In genomic region chr3:150635076-150635475, GRCh38 we compare ENCODE assay signal across 11 cellular contexts. TPM values are rescaled to one million over a fixed set of nuclear protein-coding genes. Genes with fewer than 3 reads are reported as not detected.
DNase-seq lines count a peak whose midpoint lies in the region; ATAC-seq lines count a peak whose summit lies in the region.
"Had no signal": no experiment of that assay in that cellular context is flagged by ENCODE, and none has a peak within 500 bp of the region (broad histone marks: within the 10 kb centered on the region; RNA-seq: fewer than 3 reads in every experiment).

No MANE protein-coding gene starts in this region.

- H3K36me3 Mint-ChIP-seq in stimulated activated naive CD8-positive, alpha-beta T cell treated with anti-CD3 and anti-CD28 coated beads, Interleukin-15, Interleukin-2, amounts not matched to agents 100 ng/mL and 50 ng/mL, for 24 hours (ENCODE audit: low read depth): peaks cover 14% of the 10 kb centered on the region
- H3K36me3 Mint-ChIP-seq in activated T-helper 17 cell treated with anti-CD3 and anti-CD28 coated beads, Interleukin-2, amount 50 U/mL, for 72 hours (ENCODE audit: low read depth): peaks cover 17% of the 10 kb centered on the region

- no peak overlapping the region for H3K4me3 Mint-ChIP-seq in stimulated activated naive CD8-positive, alpha-beta T cell treated with anti-CD3 and anti-CD28 coated beads, Interleukin-15, Interleukin-2, amounts not matched to agents 100 ng/mL and 50 ng/mL, for 24 hours
- H3K4me3 Mint-ChIP-seq in activated T-helper 17 cell treated with anti-CD3 and anti-CD28 coated beads, Interleukin-2, amount 50 U/mL, for 72 hours: peak overlapping the region; percentile 64

- H3K27me3 Mint-ChIP-seq in stimulated activated naive CD8-positive, alpha-beta T cell treated with anti-CD3 and anti-CD28 coated beads, Interleukin-15, Interleukin-2, amounts not matched to agents 100 ng/mL and 50 ng/mL, for 24 hours: no peaks in the 10 kb centered on the region
- no peaks in the 10 kb centered on the region for H3K27me3 Mint-ChIP-seq in activated T-helper 17 cell treated with anti-CD3 and anti-CD28 coated beads, Interleukin-2, amount 50 U/mL, for 72 hours

- DNase-seq in stimulated activated naive CD8-positive, alpha-beta T cell treated with anti-CD3 and anti-CD28 coated beads, Interleukin-15, Interleukin-2, amounts not matched to agents 100 U/mL and 50 U/mL, for 24 hours: no peak
- DNase-seq in inferior parietal cortex (ENCODE audit: extremely low spot score) (peak; percentile 10), NCI-H1048 (lab: John Stamatoyannopoulos, UW) (no peak), HT-29 (ENCODE audit: low spot score) (no peak)
- DNase-seq: activated gamma-delta T cell treated with Interleukin-2 at 50 U/mL for 16 hours, mammary epithelial cell had no signal

- peaks cover 29% of the 10 kb centered on the region for H3K4me1 Mint-ChIP-seq in stimulated activated naive CD8-positive, alpha-beta T cell treated with anti-CD3 and anti-CD28 coated beads, Interleukin-15, Interleukin-2, amounts not matched to agents 100 ng/mL and 50 ng/mL, for 24 hours (ENCODE audit: low read depth)
- H3K4me1 Mint-ChIP-seq in activated T-helper 17 cell treated with anti-CD3 and anti-CD28 coated beads, Interleukin-2, amount 50 U/mL, for 72 hours: peaks cover 17% of the 10 kb centered on the region

- H3K9me3 Mint-ChIP-seq in stimulated activated naive CD8-positive, alpha-beta T cell treated with anti-CD3 and anti-CD28 coated beads, Interleukin-15, Interleukin-2, amounts not matched to agents 100 ng/mL and 50 ng/mL, for 24 hours: no peaks in the 10 kb centered on the region
- no peaks in the 10 kb centered on the region for H3K9me3 Mint-ChIP-seq in activated T-helper 17 cell treated with anti-CD3 and anti-CD28 coated beads, Interleukin-2, amount 50 U/mL, for 72 hours

- no peak for ATAC-seq in stimulated activated naive CD8-positive, alpha-beta T cell treated with anti-CD3 and anti-CD28 coated beads, Interleukin-15, Interleukin-2, amounts not matched to agents 100 U/mL and 50 U/mL, for 24 hours
- ATAC-seq in activated T-helper 17 cell treated with anti-CD3 and anti-CD28 coated beads, Interleukin-2, amount 50 U/mL, for 72 hours (replicated peaks): peak; percentile 41
- ATAC-seq in GM21737 (IDR thresholded peaks at IDR 0.05; ENCODE audit: unreplicated experiment) (no peak), GM19463 (IDR thresholded peaks at IDR 0.05; ENCODE audit: unreplicated experiment) (no peak)
- ATAC-seq: SK-N-SH treated with all-trans-retinoic acid at 6 μM for 48 hours had no signal

- H3K27ac Mint-ChIP-seq in stimulated activated naive CD8-positive, alpha-beta T cell treated with anti-CD3 and anti-CD28 coated beads, Interleukin-15, Interleukin-2, amounts not matched to agents 100 ng/mL and 50 ng/mL, for 24 hours: peak overlapping the region; percentile 70
- peak overlapping the region; percentile 81 for H3K27ac Mint-ChIP-seq in activated T-helper 17 cell treated with anti-CD3 and anti-CD28 coated beads, Interleukin-2, amount 50 U/mL, for 72 hours

RNA-seq across cellular contexts. Expression of gene SELENOT, which starts 32.0 kb away (rescaled TPM):
- 100 to 1,000 TPM; 111 to 144 TPM for total RNA-seq in activated T-helper 17 cell treated with anti-CD3 and anti-CD28 coated beads, Interleukin-2, amount 50 U/mL, for 72 hours
- 103 and 104 TPM in 2 replicates for total RNA-seq in HT-29 (2014; rRNA removed; shearing (Covaris generic))
